20 cellular contexts compared by ENCODE assay signal in genomic region chr1:118884946-118885345, GRCh38.
"Had no signal": no experiment of that assay in that cellular context is flagged by ENCODE, and none has a peak within 500 bp of the region (broad histone marks: within the 10 kb centered on the region; RNA-seq: fewer than 3 reads in every experiment).

No MANE protein-coding gene starts in this region.

- FAIRE-seq: RCC 7860 had no signal

- H3K9me3 ChIP-seq: SK-N-SH had no signal

- H3K4me2 ChIP-seq: SK-N-SH had no signal

- DNase-seq: Kasumi-1, KG1, MM.1S, NCI-H1092 treated with DMSO at 0.1 percent for 48 hours, NCI-H1436, NCI-H187, NCI-H2029, NCI-H2081 treated with DMSO at 0.1 percent for 48 hours, NCI-H226, NCI-H446, NCI-H510A, NCI-H524 treated with DMSO at 0.1 percent for 48 hours, NCI-H69, NCI-H774, RPMI8226, SHP77, SK-N-SH, SW 1271 had no signal

- H3K27ac ChIP-seq: HL-60 had no signal

- H3K9ac ChIP-seq: SK-N-SH had no signal
